Comparison of ENCODE assay signal across 26 cellular contexts in the genomic region with DNA sequence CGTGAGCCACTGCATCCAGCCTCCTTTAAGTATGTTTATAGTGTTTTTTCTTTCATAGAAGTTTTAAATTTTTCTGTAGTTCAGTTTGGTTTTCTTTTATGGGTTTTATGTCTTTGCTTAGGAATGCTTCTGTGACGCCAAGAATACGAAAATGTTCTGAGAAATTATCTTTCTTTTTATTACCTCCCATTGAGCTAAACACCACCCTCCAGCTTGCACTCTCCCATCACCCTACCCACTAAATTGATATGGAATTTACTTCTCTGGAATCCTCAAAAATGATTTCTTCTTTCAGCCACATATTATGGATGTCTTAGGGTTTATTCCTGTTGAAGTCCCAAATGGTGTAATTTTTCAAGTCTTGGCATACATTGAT. TPM values are rescaled to one million over a fixed set of nuclear protein-coding genes. Genes with fewer than 3 reads are reported as not detected.
DNase-seq lines count a peak whose midpoint lies in the region; ATAC-seq, FAIRE-seq and TF ChIP-seq lines count a peak whose summit lies in the region.
"Had no signal": no experiment of that assay in that cellular context is flagged by ENCODE, and none has a peak within 500 bp of the region (broad histone marks: within the 10 kb centered on the region; RNA-seq: fewer than 3 reads in every experiment).

No MANE protein-coding gene starts in this region.

- intact Hi-C loops in HCT116 (cut with micrococcal nuclease): no loop called here
- intact Hi-C loops in thyroid gland (cut with DNase I): no loop called here

- no peak for TF ChIP-seq CTCF in AG04449 (IDR thresholded peaks at IDR 0.05; ENCODE audit: insufficient read depth, low read length, missing control alignments)
- no peak for TF ChIP-seq CTCF in HCT116 (IDR thresholded peaks at IDR 0.05 in 2 of 3, conservative IDR thresholded peaks at IDR 0.05 in 1 of 3; ENCODE audit: borderline replicate concordance in 1 of 3, insufficient read depth in 1 of 3, low read depth in 2 of 3, low read length in 2 of 3)
- TF ChIP-seq CTCF in fibroblast of villous mesenchyme (IDR thresholded peaks at IDR 0.05; ENCODE audit: insufficient read depth, low read depth, low read length): no peak
- TF ChIP-seq CTCF in thyroid gland (IDR thresholded peaks at IDR 0.05): no peak

- no peaks in the 10 kb centered on the region for H3K27me3 ChIP-seq in HCT116 (ENCODE audit: insufficient read depth, low read length)
- H3K27me3 ChIP-seq in thyroid gland: no peaks in the 10 kb centered on the region
- H3K27me3 ChIP-seq: adrenal gland, heart right ventricle, left lung had no signal

- no peak for TF ChIP-seq POLR2A in HCT116 (IDR thresholded peaks at IDR 0.05; ENCODE audit: borderline replicate concordance, extremely low read depth, insufficient read depth, insufficient read length)
- no peak for TF ChIP-seq POLR2A in thyroid gland (IDR thresholded peaks at IDR 0.05)

- RAD21 ChIA-PET in HCT116 (lab: Charles Lee; ENCODE audit: low non-redundant PET in 1 of 2, low total read pairs in 2 of 2, uncharacterized antibody in 2 of 2, unreplicated experiment in 2 of 2): interaction anchor here in 1 of 2 experiments (1.3 kb wide), 1 partner anchor 106 kb away, joined by 6 read pairs; no protein-coding TSS in a partner anchor

- H3K79me2 ChIP-seq in HCT116 (ENCODE audit: insufficient read depth, low read length): peaks cover 86% of the 10 kb centered on the region

- CTCF ChIA-PET in AG04449 (lab: Yijun Ruan, JAX) (interaction anchor here (1.1 to 1.2 kb wide), 2 partner anchors 157 to 242 kb away, joined by 3 read pairs; no protein-coding TSS in a partner anchor), HCT116 (lab: Charles Lee) (no interaction called here)

- TF ChIP-seq RAD21 in HCT116 (IDR thresholded peaks at IDR 0.05; ENCODE audit: low read depth): no peak

- no peak overlapping the region for H2AFZ ChIP-seq in HCT116 (ENCODE audit: low read depth, low read length, poor library complexity, severe bottlenecking)

- H3K9me3 ChIP-seq in HCT116 (ENCODE audit: control insufficient read depth in 1 of 2, insufficient read depth in 1 of 2, low read depth in 1 of 2, low read length in 2 of 2): no peaks in the 10 kb centered on the region
- no peaks in the 10 kb centered on the region for H3K9me3 ChIP-seq in thyroid gland
- H3K9me3 ChIP-seq: adrenal gland, heart right ventricle, left lung, mucosa of descending colon, prostate gland, thoracic aorta had no signal

- POLR2A ChIA-PET in AG04449 (lab: Yijun Ruan, JAX) (interaction anchor here (0.8 kb wide), 1 partner anchor 24 kb away, joined by 5 read pairs; no protein-coding TSS in a partner anchor), HCT116 (lab: Charles Lee) (interaction anchor here (0.7 kb wide), 1 partner anchor 1016 kb away, joined by 5 read pairs; no protein-coding TSS in a partner anchor)

- BruUV-seq in HCT116 (replicated peaks; lab: Mats Ljungman, UMichigan): TSS peak; percentile 76

- H3K4me3 ChIP-seq in AG04449 (ENCODE audit: low read depth, low read length): no peak overlapping the region
- H3K4me3 ChIP-seq in HCT116 (replicated peaks in 1 of 2; ENCODE audit: low read depth in 1 of 2, low read length in 2 of 2): peak overlapping the region; percentile 2 to 55
- no peak overlapping the region for H3K4me3 ChIP-seq in fibroblast of villous mesenchyme (ENCODE audit: low read depth, low read length)
- H3K4me3 ChIP-seq in thyroid gland (replicated peaks in 1 of 3): no peak overlapping the region
- H3K4me3 ChIP-seq: adrenal gland, GM12878, heart right ventricle, left lung, mucosa of descending colon, prostate gland, skin epidermis, thoracic aorta had no signal

- H3K27ac ChIP-seq in HCT116 (ENCODE audit: low read depth, low read length): peak overlapping the region; percentile 76; the same call in 1 of the 2 replicates
- H3K27ac ChIP-seq in thyroid gland: no peak overlapping the region
- H3K27ac ChIP-seq: adrenal gland, heart right ventricle, left lung, prostate gland, skin epidermis, thoracic aorta had no signal

- no peaks in the 10 kb centered on the region for H4K20me1 ChIP-seq in HCT116 (ENCODE audit: insufficient read depth)

- no peak for ATAC-seq in HCT116
- no peak for ATAC-seq in GM19324 (IDR thresholded peaks at IDR 0.05; ENCODE audit: low FRiP score, unreplicated experiment)
- ATAC-seq: CD8-positive, alpha-beta T cell; GM12878; heart right ventricle; left lung; mucosa of descending colon had no signal

- DNase-seq in AG04449 (ENCODE audit: low read depth, low spot score) (peak; percentile 67), HCT116 (ENCODE audit: low read depth, low spot score) (no peak), astrocyte of the hippocampus (ENCODE audit: low read depth, low spot score) (peak; percentile 44), fibroblast of villous mesenchyme (ENCODE audit: low read depth) (peak; percentile 93), NCI-H526 (lab: John Stamatoyannopoulos, UW) (no peak), GM19239 (ENCODE audit: insufficient read length, low spot score) (no peak), thyroid gland (no peak)
- DNase-seq: ACHN; activated CD4-positive, CD25-positive, alpha-beta regulatory T cell treated with anti-CD3 and anti-CD28 coated beads, Interleukin-2, amount 50 U/mL, for 72 hours; CD8-positive, alpha-beta T cell; effector CD8-positive, alpha-beta T cell; heart right ventricle; left lung; mucosa of descending colon; NCI-H1092; NCI-H2029 treated with DMSO at 0.1 percent for 48 hours; stimulated activated naive CD4-positive, alpha-beta T cell; T1000 had no signal

- 90 to 93% methylated on average over 3 of the region's 3 CpGs for WGBS in thyroid gland, 2 donors

- no peaks in the 10 kb centered on the region for H3K36me3 ChIP-seq in HCT116 (ENCODE audit: control insufficient read depth in 1 of 2, insufficient read depth in 2 of 2, low read length in 2 of 2)
- no peaks in the 10 kb centered on the region for H3K36me3 ChIP-seq in thyroid gland
- H3K36me3 ChIP-seq: adrenal gland, heart right ventricle, left lung, prostate gland, thoracic aorta had no signal

- H3K9ac ChIP-seq in HCT116 (ENCODE audit: low read length): peak overlapping the region; percentile 66

- peak overlapping the region; percentile 81 for H3K4me2 ChIP-seq in HCT116 (ENCODE audit: low read length)

- H3K4me1 ChIP-seq in HCT116 (ENCODE audit: control insufficient read depth in 1 of 2, insufficient read depth in 2 of 2, low read length in 2 of 2) (peaks cover 26 to 68% of the 10 kb centered on the region in 2 experiments), thyroid gland (peaks cover 13 to 29% of the 10 kb centered on the region in 2 donors)

- no peaks in the 10 kb centered on the region for H3K9me2 ChIP-seq in HCT116 (ENCODE audit: insufficient read depth)

- FAIRE-seq in GM19239 (lab: Jason Lieb, UNC): no peak
- FAIRE-seq: GM12878, H54, HTR-8/SVneo had no signal

TF ChIP-seq in HCT116, 20 proteins besides CTCF, POLR2A, EP300 and RAD21:
- TF ChIP-seq, protein P1, sequence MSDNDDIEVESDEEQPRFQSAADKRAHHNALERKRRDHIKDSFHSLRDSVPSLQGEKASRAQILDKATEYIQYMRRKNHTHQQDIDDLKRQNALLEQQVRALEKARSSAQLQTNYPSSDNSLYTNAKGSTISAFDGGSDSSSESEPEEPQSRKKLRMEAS (IDR thresholded peaks at IDR 0.05): no peak
- TF ChIP-seq SIN3A (IDR thresholded peaks at IDR 0.05; ENCODE audit: low read depth) (no peak), CBX3 (IDR thresholded peaks at IDR 0.05; ENCODE audit: low read depth) (no peak), ZFX (IDR thresholded peaks at IDR 0.05) (no peak), EGR1 (IDR thresholded peaks at IDR 0.05; ENCODE audit: low read depth) (no peak), ELF1 (IDR thresholded peaks at IDR 0.05; ENCODE audit: borderline replicate concordance, low read depth) (no peak), EZH2 (IDR thresholded peaks at IDR 0.05) (no peak), POLR2AphosphoS5 (IDR thresholded peaks at IDR 0.05; ENCODE audit: low read depth, low read length) (no peak), CEBPB (IDR thresholded peaks at IDR 0.05; ENCODE audit: low read depth) (no peak), SRF (IDR thresholded peaks at IDR 0.05; ENCODE audit: low read depth) (no peak), ZNF274 (IDR thresholded peaks at IDR 0.05; ENCODE audit: low read depth, low read length) (no peak)
- TF ChIP-seq, protein P2, sequence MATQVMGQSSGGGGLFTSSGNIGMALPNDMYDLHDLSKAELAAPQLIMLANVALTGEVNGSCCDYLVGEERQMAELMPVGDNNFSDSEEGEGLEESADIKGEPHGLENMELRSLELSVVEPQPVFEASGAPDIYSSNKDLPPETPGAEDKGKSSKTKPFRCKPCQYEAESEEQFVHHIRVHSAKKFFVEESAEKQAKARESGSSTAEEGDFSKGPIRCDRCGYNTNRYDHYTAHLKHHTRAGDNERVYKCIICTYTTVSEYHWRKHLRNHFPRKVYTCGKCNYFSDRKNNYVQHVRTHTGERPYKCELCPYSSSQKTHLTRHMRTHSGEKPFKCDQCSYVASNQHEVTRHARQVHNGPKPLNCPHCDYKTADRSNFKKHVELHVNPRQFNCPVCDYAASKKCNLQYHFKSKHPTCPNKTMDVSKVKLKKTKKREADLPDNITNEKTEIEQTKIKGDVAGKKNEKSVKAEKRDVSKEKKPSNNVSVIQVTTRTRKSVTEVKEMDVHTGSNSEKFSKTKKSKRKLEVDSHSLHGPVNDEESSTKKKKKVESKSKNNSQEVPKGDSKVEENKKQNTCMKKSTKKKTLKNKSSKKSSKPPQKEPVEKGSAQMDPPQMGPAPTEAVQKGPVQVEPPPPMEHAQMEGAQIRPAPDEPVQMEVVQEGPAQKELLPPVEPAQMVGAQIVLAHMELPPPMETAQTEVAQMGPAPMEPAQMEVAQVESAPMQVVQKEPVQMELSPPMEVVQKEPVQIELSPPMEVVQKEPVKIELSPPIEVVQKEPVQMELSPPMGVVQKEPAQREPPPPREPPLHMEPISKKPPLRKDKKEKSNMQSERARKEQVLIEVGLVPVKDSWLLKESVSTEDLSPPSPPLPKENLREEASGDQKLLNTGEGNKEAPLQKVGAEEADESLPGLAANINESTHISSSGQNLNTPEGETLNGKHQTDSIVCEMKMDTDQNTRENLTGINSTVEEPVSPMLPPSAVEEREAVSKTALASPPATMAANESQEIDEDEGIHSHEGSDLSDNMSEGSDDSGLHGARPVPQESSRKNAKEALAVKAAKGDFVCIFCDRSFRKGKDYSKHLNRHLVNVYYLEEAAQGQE (IDR thresholded peaks at IDR 0.05; ENCODE audit: low read depth): no peak

RNA-seq across cellular contexts. Expression of a gene that starts 38.1 kb away (rescaled TPM):
- total RNA-seq in HCT116 (2021; ENCODE audit: unreplicated experiment) (23.6 TPM), fibroblast of villous mesenchyme (8.7 and 9.1 TPM in 2 replicates), thyroid gland (1 to 10 TPM; 6.6 to 8.1 (median 7.5) TPM)
- 15.3 and 15.6 TPM in 2 replicates for polyA plus RNA-seq in HCT116 (2012)

Comparison
In these comparisons a context has a peak if more than half of its experiments do, and no peak if none do; other contexts are left out.
1. DNase-seq: peak in AG04449 (single experiment), astrocyte of the hippocampus (single experiment) and fibroblast of villous mesenchyme (single experiment); none in HCT116 (single experiment), NCI-H526 (0 of 2), GM19239 (single experiment) and thyroid gland (0 of 2).
2. H3K4me3 ChIP-seq: peak in HCT116 (2 of 2); none in AG04449 (single experiment), fibroblast of villous mesenchyme (single experiment) and thyroid gland (0 of 3).